ENCODE assay signal across 9 cellular contexts in the genomic region with DNA sequence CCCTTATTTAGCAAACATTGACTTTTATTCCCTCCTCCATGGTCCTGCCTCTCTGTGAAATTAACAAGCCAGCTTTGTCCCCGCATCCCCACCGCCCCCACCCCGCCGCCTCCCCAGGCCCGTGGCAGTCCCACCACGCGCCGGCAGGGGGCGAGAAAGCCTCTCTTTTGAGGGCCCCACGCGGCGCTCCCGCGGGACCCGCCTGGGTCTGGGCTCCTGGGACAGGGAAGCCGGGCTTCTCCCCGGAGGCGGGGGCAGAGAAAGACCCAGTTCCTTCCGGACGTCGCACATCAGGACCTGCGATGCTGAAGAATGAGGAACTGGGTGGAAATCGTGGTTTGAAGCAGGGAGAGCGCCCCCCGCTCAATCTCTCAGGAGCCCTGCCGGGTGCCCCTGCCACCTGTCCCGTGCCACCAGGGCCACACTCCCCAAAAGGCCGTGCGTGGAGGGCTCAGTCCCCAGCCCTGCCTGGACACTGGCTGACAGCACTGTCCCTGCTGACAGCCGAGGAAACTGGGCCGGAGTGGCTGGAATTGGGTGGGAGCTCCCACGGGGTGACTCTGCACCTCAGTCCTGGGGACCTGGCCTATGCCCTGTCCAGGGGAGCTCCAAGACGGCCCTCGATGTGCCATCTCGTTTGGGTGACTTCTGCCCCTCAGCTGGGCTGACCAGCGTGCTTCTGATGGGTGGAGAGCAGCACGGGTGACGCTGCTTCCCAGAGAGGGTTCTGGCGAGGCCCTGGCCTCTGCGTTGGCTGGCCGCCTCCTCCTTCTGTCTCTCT. TPM values are rescaled to one million over a fixed set of nuclear protein-coding genes. Genes with fewer than 3 reads are reported as not detected.
DNase-seq lines count a peak whose midpoint lies in the region; ATAC-seq and TF ChIP-seq lines count a peak whose summit lies in the region.
"Had no signal": no experiment of that assay in that cellular context is flagged by ENCODE, and none has a peak within 500 bp of the region (broad histone marks: within the 10 kb centered on the region; RNA-seq: fewer than 3 reads in every experiment).

No MANE protein-coding gene starts in this region.

- H3K27ac Mint-ChIP-seq in activated CD4-positive, alpha-beta memory T cell treated with anti-CD3 and anti-CD28 coated beads for 36 hours: no peak overlapping the region
- H3K27ac Mint-ChIP-seq: activated naive CD8-positive, alpha-beta T cell had no signal

- TF ChIP-seq CTCF in esophagus muscularis mucosa (IDR thresholded peaks at IDR 0.05) (peak; percentile 57 to 97 (median 94)), upper lobe of right lung (IDR thresholded peaks at IDR 0.05) (peak; percentile 80)

- H3K4me1 ChIP-seq in esophagus muscularis mucosa (peaks cover 3 to 18% (median 15%) of the 10 kb centered on the region in 4 donors), upper lobe of right lung (no peaks in the 10 kb centered on the region)

- 44% methylated on average over 16 of the region's 41 CpGs for WGBS in esophagus muscularis mucosa

- no peak for TF ChIP-seq EP300 in esophagus muscularis mucosa (IDR thresholded peaks at IDR 0.05)

- no peak overlapping the region for H3K27ac ChIP-seq in esophagus muscularis mucosa (replicated peaks in 1 of 4)
- no peak overlapping the region for H3K27ac ChIP-seq in upper lobe of right lung

- H3K27me3 ChIP-seq in H7 (ENCODE audit: control insufficient read depth, insufficient read depth, low read length) (no peaks in the 10 kb centered on the region; the same call in 1 of the 2 replicates), esophagus muscularis mucosa (peaks cover 3 to 89% (median 17%) of the 10 kb centered on the region in 4 donors), upper lobe of right lung (peaks cover 43% of the 10 kb centered on the region)

- no peak overlapping the region for H3K4me3 Mint-ChIP-seq in activated CD4-positive, alpha-beta memory T cell treated with anti-CD3 and anti-CD28 coated beads for 36 hours
- H3K4me3 Mint-ChIP-seq: activated naive CD8-positive, alpha-beta T cell had no signal

- intact Hi-C loops in activated CD4-positive, alpha-beta memory T cell treated with anti-CD3 and anti-CD28 coated beads for 36 hours (cut with micrococcal nuclease): no loop called here
- intact Hi-C loops in esophagus muscularis mucosa (cut with DNase I) (loop anchor here (2.0 to 5.0 kb wide), 2 partner anchors 270 to 412 kb away; no protein-coding TSS in a partner anchor), upper lobe of right lung (cut with DNase I) (loop anchor here (5.0 kb wide), 1 partner anchor 400 kb away; no protein-coding TSS in a partner anchor)

- CTCF ChIA-PET in activated CD4-positive, alpha-beta memory T cell treated with anti-CD3 and anti-CD28 coated beads for 36 hours (lab: Charles Lee): interaction anchor here (1.2 to 2.0 kb wide), 3 partner anchors 34 to 412 kb away, joined by 3 to 9 read pairs (median 3); no protein-coding TSS in a partner anchor

- ATAC-seq in upper lobe of right lung (peak; percentile 82), HG02610 (IDR thresholded peaks at IDR 0.05; ENCODE audit: unreplicated experiment) (no peak)

- H3K36me3 Mint-ChIP-seq in activated CD4-positive, alpha-beta memory T cell treated with anti-CD3 and anti-CD28 coated beads for 36 hours: peaks cover 2% of the 10 kb centered on the region

- H3K4me1 Mint-ChIP-seq in activated CD4-positive, alpha-beta memory T cell treated with anti-CD3 and anti-CD28 coated beads for 36 hours (ENCODE audit: low read depth): no peaks in the 10 kb centered on the region

- DNase-seq in 8988T: peak; percentile 87
- DNase-seq in H7: peak; percentile 92
- peak; percentile 50 for DNase-seq in activated CD4-positive, alpha-beta memory T cell treated with anti-CD3 and anti-CD28 coated beads for 36 hours
- no peak for DNase-seq in esophagus muscularis mucosa (ENCODE audit: extremely low spot score)
- peak in 48 of 56 donors; percentile 29 to 92 (median 71) for DNase-seq in nucleus accumbens (lab: John Stamatoyannopoulos, UW)
- DNase-seq in upper lobe of right lung: peak; percentile 79
- DNase-seq in KG1 (lab: John Stamatoyannopoulos, UW): no peak

- TF ChIP-seq POLR2A in esophagus muscularis mucosa (IDR thresholded peaks at IDR 0.05; ENCODE audit: low read depth): no peak

- no peak overlapping the region for H3K4me3 ChIP-seq in H7 (ENCODE audit: insufficient read depth, low read depth, low read length)
- H3K4me3 ChIP-seq in esophagus muscularis mucosa: peak overlapping the region in 3 of 4 donors; percentile 20 to 31 (median 22)
- no peak overlapping the region for H3K4me3 ChIP-seq in upper lobe of right lung

- H3K9me3 ChIP-seq in esophagus muscularis mucosa (peaks cover 0 to 15% (median 6%) of the 10 kb centered on the region in 4 donors), upper lobe of right lung (no peaks in the 10 kb centered on the region)

- H3K9me3 Mint-ChIP-seq in activated CD4-positive, alpha-beta memory T cell treated with anti-CD3 and anti-CD28 coated beads for 36 hours: peaks cover 12% of the 10 kb centered on the region

- no peaks in the 10 kb centered on the region for H3K36me3 ChIP-seq in H7 (replicated peaks; ENCODE audit: control insufficient read depth, insufficient read depth, low read length)
- no peaks in the 10 kb centered on the region for H3K36me3 ChIP-seq in esophagus muscularis mucosa
- no peaks in the 10 kb centered on the region for H3K36me3 ChIP-seq in upper lobe of right lung

- H3K27me3 Mint-ChIP-seq in activated CD4-positive, alpha-beta memory T cell treated with anti-CD3 and anti-CD28 coated beads for 36 hours: peaks cover 19% of the 10 kb centered on the region

- POLR2A ChIA-PET in activated CD4-positive, alpha-beta memory T cell treated with anti-CD3 and anti-CD28 coated beads for 36 hours (lab: Charles Lee): no interaction called here

RNA-seq across cellular contexts. Expression of gene ACTRT2, which starts 8.6 kb away (rescaled TPM):
- total RNA-seq in H7 (2014; rRNA removed; shearing (Covaris generic)): 0.21 TPM in 1 of 2 replicates, not detected in the other
- total RNA-seq in activated CD4-positive, alpha-beta memory T cell treated with anti-CD3 and anti-CD28 coated beads for 36 hours: not detected
- total RNA-seq in esophagus muscularis mucosa: not detected
- not detected for total RNA-seq in upper lobe of right lung

RNA-seq across cellular contexts. Expression of gene PRDM16, which starts 56.3 kb away (rescaled TPM):
- total RNA-seq in H7 (2014; rRNA removed; shearing (Covaris generic)): 0.69 and 1.1 TPM in 2 replicates
- not detected for total RNA-seq in activated CD4-positive, alpha-beta memory T cell treated with anti-CD3 and anti-CD28 coated beads for 36 hours
- 1 to 10 TPM; 1.2 to 4.4 (median 2.2) TPM for total RNA-seq in esophagus muscularis mucosa
- total RNA-seq in upper lobe of right lung: 21.0 TPM

Comparison
In these comparisons a context has a peak if more than half of its experiments do, and no peak if none do; other contexts are left out.
1. DNase-seq: peak in 8988T (single experiment), H7 (single experiment), activated CD4-positive, alpha-beta memory T cell treated with anti-CD3 and anti-CD28 coated beads for 36 hours (single experiment), nucleus accumbens (48 of 56) and upper lobe of right lung (single experiment); none in esophagus muscularis mucosa (single experiment) and KG1 (single experiment).
2. H3K4me3 ChIP-seq: peak in esophagus muscularis mucosa (3 of 4); none in H7 (single experiment) and upper lobe of right lung (single experiment).